Comparison of ENCODE assay signal across 22 cellular contexts in genomic region chr2:219437141-219437540, GRCh38. TPM values are rescaled to one million over a fixed set of nuclear protein-coding genes. Genes with fewer than 3 reads are reported as not detected.
DNase-seq lines count a peak whose midpoint lies in the region; TF ChIP-seq lines count a peak whose summit lies in the region.
"Had no signal": no experiment of that assay in that cellular context is flagged by ENCODE, and none has a peak within 500 bp of the region (broad histone marks: within the 10 kb centered on the region; RNA-seq: fewer than 3 reads in every experiment).

No MANE protein-coding gene starts in this region.

- H3K4me3 Mint-ChIP-seq in MCF 10A (ENCODE audit: unreplicated experiment) = no peak overlapping the region
- H3K4me3 Mint-ChIP-seq: CD4-positive, alpha-beta T cell; IgD-negative memory B cell had no signal

- 64% methylated on average over 3 of the region's 3 CpGs for WGBS in esophagus muscularis mucosa
- WGBS in stomach, 5 donors = 81 to 89% (median 83%) methylated on average over 3 of the region's 3 CpGs

- peak overlapping the region; percentile 42 for H3K9ac ChIP-seq in muscle layer of colon (ENCODE audit: low read length)
- H3K9ac ChIP-seq: GM23248 had no signal

- no peak for TF ChIP-seq CTCF in esophagus muscularis mucosa (IDR thresholded peaks at IDR 0.05)
- TF ChIP-seq CTCF in stomach (IDR thresholded peaks at IDR 0.05) = no peak
- TF ChIP-seq CTCF in MCF 10A (IDR thresholded peaks at IDR 0.05; ENCODE audit: unreplicated experiment) = no peak

- POLR2A ChIA-PET in MCF 10A (lab: Yijun Ruan, JAX) = interaction anchor here (1.2 kb wide), 1 partner anchor 248 kb away, joined by 3 read pairs; no protein-coding TSS in a partner anchor

- H3K4me1 ChIP-seq in esophagus muscularis mucosa (peaks cover 28 to 92% (median 87%) of the 10 kb centered on the region in 4 donors), muscle layer of colon (ENCODE audit: insufficient read depth, low read length) (peaks cover 63% of the 10 kb centered on the region), stomach (peaks cover 18 to 34% (median 27%) of the 10 kb centered on the region in 4 donors)

- H3K36me3 Mint-ChIP-seq in MCF 10A (ENCODE audit: insufficient read depth, unreplicated experiment) = no peaks in the 10 kb centered on the region
- H3K36me3 Mint-ChIP-seq: IgD-negative memory B cell had no signal

- no peak for TF ChIP-seq POLR2A in esophagus muscularis mucosa (IDR thresholded peaks at IDR 0.05; ENCODE audit: low read depth)
- TF ChIP-seq POLR2A in stomach (IDR thresholded peaks at IDR 0.05) = no peak

- CTCF ChIA-PET in MCF 10A (lab: Yijun Ruan, JAX) = interaction anchor here (0.6 to 1.5 kb wide), 4 partner anchors 10 to 93 kb away, joined by 3 to 5 read pairs (median 4); no protein-coding TSS in a partner anchor

- H3K4me3 ChIP-seq in esophagus muscularis mucosa = peak overlapping the region in 1 of 4 donors; percentile 55
- H3K4me3 ChIP-seq in muscle layer of colon (ENCODE audit: low read depth in 1 of 2, low read length in 2 of 2) = no peak overlapping the region
- no peak overlapping the region for H3K4me3 ChIP-seq in stomach
- H3K4me3 ChIP-seq: GM23248 had no signal

- BruUV-seq in MCF 10A (replicated peaks; lab: Mats Ljungman, UMichigan) = no TSS peak

- intact Hi-C loops in esophagus muscularis mucosa (cut with DNase I) (no loop called here), stomach (cut with DNase I; ENCODE audit: low total_unique reads) (no loop called here), MCF 10A (cut with micrococcal nuclease) (no loop called here)

- no peaks in the 10 kb centered on the region for H3K9me3 Mint-ChIP-seq in MCF 10A (ENCODE audit: unreplicated experiment)
- H3K9me3 Mint-ChIP-seq: CD4-positive, alpha-beta T cell had no signal

- H3K4me1 Mint-ChIP-seq in MCF 10A (ENCODE audit: insufficient read depth, unreplicated experiment) = peaks cover 10% of the 10 kb centered on the region

- H3K27ac Mint-ChIP-seq in MCF 10A (ENCODE audit: low read depth, unreplicated experiment) = no peak overlapping the region
- H3K27ac Mint-ChIP-seq: CD4-positive, alpha-beta T cell; IgD-negative memory B cell had no signal

- no peaks in the 10 kb centered on the region for H3K9me3 ChIP-seq in esophagus muscularis mucosa
- H3K9me3 ChIP-seq in muscle layer of colon (ENCODE audit: low read length) = no peaks in the 10 kb centered on the region
- no peaks in the 10 kb centered on the region for H3K9me3 ChIP-seq in stomach

- peak overlapping the region; percentile 94 to 99 (median 96) for H3K27ac ChIP-seq in esophagus muscularis mucosa (replicated peaks in 1 of 4)
- peak overlapping the region; percentile 97 for H3K27ac ChIP-seq in muscle layer of colon (ENCODE audit: low read depth, low read length)
- H3K27ac ChIP-seq in stomach = peak overlapping the region in 3 of 5 donors; percentile 76 to 95 (median 90)
- H3K27ac ChIP-seq: GM23248 had no signal

- H3K27me3 ChIP-seq in esophagus muscularis mucosa (peaks cover 0 to 36% (median 0%) of the 10 kb centered on the region in 4 donors), muscle layer of colon (ENCODE audit: control insufficient read depth in 1 of 2, insufficient read depth in 2 of 2, low read length in 2 of 2) (peaks cover 0 to 17% of the 10 kb centered on the region in 2 donors), stomach (peaks cover 0 to 63% (median 36%) of the 10 kb centered on the region in 3 donors)

- H3K36me3 ChIP-seq in esophagus muscularis mucosa (no peaks in the 10 kb centered on the region), muscle layer of colon (ENCODE audit: insufficient read depth, low read length) (no peaks in the 10 kb centered on the region), stomach (no peaks in the 10 kb centered on the region)

- H3K27me3 Mint-ChIP-seq in MCF 10A (ENCODE audit: insufficient read depth, unreplicated experiment) = no peaks in the 10 kb centered on the region

- no peak for TF ChIP-seq EP300 in esophagus muscularis mucosa (IDR thresholded peaks at IDR 0.05)
- no peak for TF ChIP-seq EP300 in stomach (IDR thresholded peaks at IDR 0.05)

- DNase-seq in ELF-1 (ENCODE audit: low read depth, low spot score) (peak; percentile 85), esophagus muscularis mucosa (ENCODE audit: extremely low spot score) (no peak), stomach (no peak), mesenteric fat pad (ENCODE audit: low spot score) (no peak), MCF 10A (ENCODE audit: unreplicated experiment) (no peak)
- DNase-seq in stimulated activated CD4-positive, alpha-beta T cell treated with anti-CD3 and anti-CD28 coated beads, Interleukin-12 subunit alpha, Interleukin-12 subunit beta, amount 100 ng/mL, for 4 hours = no peak
- no peak for DNase-seq in effector CD4-positive, alpha-beta T cell
- DNase-seq: Calu3; CD4-positive, alpha-beta T cell; GM23248; NCI-H1436; NCI-H2107; NCI-H226; NCI-H526 treated with DMSO at 0.1 percent for 48 hours; NK-92 treated with Interleukin-12 subunit alpha and Interleukin-12 subunit beta, amount 100 ng/mL, for 24 hours; OCI-M1; RPMI8226 had no signal

RNA-seq across cellular contexts. Expression of gene SPEG, which starts 2.5 kb away (rescaled TPM):
- total RNA-seq in esophagus muscularis mucosa (100 to 1,000 TPM; 115 to 251 (median 180) TPM), stomach (100 to 1,000 TPM in 1 of 5 donors, 10 to 100 TPM in 3, 1 to 10 TPM in 1; 7.4 to 106 (median 30.4) TPM), mesenteric fat pad (4.7 TPM), MCF 10A (2022) (23.3 and 25.7 TPM in 2 replicates)
- 10 to 100 TPM in 1 of 3 donors, 1 to 10 TPM in 2; 9.8 to 65.1 (median 9.9) TPM for polyA plus RNA-seq in stomach
- polyA plus RNA-seq: IgD-negative memory B cell had no signal

RNA-seq across cellular contexts. Expression of gene DES, which starts 19.0 kb away (rescaled TPM):
- over 10,000 TPM; 19,781 to 23,770 (median 22,752) TPM for total RNA-seq in esophagus muscularis mucosa
- total RNA-seq in stomach = 1,000 to 10,000 TPM; 1,078 to 5,539 (median 2,913) TPM
- 100 to 1,000 TPM; 122 to 803 (median 204) TPM for polyA plus RNA-seq in stomach
- total RNA-seq in mesenteric fat pad = 62.5 TPM
- not detected in 2 replicates for total RNA-seq in MCF 10A (2022)
- total RNA-seq: A673; Calu3; CD4-positive, alpha-beta T cell; G401; HT1080 had no signal
- polyA plus RNA-seq: IgD-negative memory B cell had no signal

RNA-seq across cellular contexts. Expression of gene DNPEP, which starts 49.4 kb away (rescaled TPM):
- total RNA-seq in esophagus muscularis mucosa (100 to 1,000 TPM in 1 of 4 donors, 10 to 100 TPM in 3; 44.9 to 102 (median 61.6) TPM), stomach (100 to 1,000 TPM in 1 of 5 donors, 10 to 100 TPM in 4; 32.7 to 147 (median 46.4) TPM), mesenteric fat pad (78.6 TPM), MCF 10A (2022) (81.3 and 81.5 TPM in 2 replicates)
- 100 to 1,000 TPM in 2 of 3 donors, 10 to 100 TPM in 1; 69.2 to 114 (median 105) TPM for polyA plus RNA-seq in stomach

Comparison
In these comparisons a context has a peak if more than half of its experiments do, and no peak if none do; other contexts are left out.
1. RNA of gene DES, which starts 19.0 kb away (total RNA-seq): 19,781 to 23,770 TPM in esophagus muscularis mucosa, 1,078 to 5,539 TPM in stomach and 62.5 TPM in mesenteric fat pad (single experiment); not detected in MCF 10A; every median in the first group is over 10 times any median in the second.
2. Peak in every context shown above with its lines, with median percentiles within 50 percentile points of each other: H3K27ac ChIP-seq.